ENCODE assay signal across 8 cellular contexts in the genomic region with DNA sequence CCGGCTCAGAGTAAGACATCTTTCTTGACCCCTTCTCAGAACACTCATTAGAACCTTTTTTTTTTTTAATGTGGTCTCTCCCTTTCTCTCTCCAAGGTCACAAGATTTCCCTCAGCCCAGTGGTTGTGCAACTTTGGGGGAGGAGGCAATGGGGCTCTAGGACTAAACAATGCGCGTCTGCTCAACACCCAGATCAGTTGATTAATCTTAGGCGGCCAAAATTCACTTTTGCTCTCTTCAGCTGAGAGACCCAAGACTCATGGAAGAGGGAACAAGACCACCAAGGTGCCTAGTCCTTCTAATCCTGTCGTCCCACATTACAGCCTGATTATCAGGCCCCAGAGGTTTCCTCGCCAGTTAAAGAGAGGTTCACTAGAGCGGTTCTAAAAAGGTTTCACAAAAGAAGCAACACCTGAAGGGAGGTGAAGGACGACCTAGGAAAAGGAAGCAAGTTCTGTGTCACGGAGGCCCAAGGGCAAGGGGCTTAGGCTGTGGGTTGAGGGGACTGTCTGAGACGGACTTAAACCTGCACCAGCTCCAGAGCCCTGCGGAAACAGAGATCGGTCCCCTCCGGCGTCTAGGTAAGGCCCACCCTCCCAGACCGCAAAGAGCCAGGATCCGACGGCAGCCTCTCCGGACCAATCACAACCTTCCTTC. TPM values are rescaled to one million over a fixed set of nuclear protein-coding genes. Genes with fewer than 3 reads are reported as not detected.
A peak's percentile ranks its signal among the peaks of the same experiment; 100 is the strongest.
DNase-seq lines count a peak whose midpoint lies in the region; ATAC-seq, FAIRE-seq and TF ChIP-seq lines count a peak whose summit lies in the region.

No MANE protein-coding gene starts in this region.

- peak overlapping the region; percentile 93 for H3K4me2 ChIP-seq in DOHH2 (ENCODE audit: low read length)

- no peaks in the 10 kb centered on the region for H3K27me3 ChIP-seq in DOHH2 (ENCODE audit: control insufficient read depth, low read length)
- no peaks in the 10 kb centered on the region for H3K27me3 ChIP-seq in adrenal gland

- H3K9me3 ChIP-seq in DOHH2 (ENCODE audit: control insufficient read depth, insufficient read depth, low read length) = no peaks in the 10 kb centered on the region
- H3K9me3 ChIP-seq in adrenal gland (replicated peaks in 1 of 3) = no peaks in the 10 kb centered on the region

- peak; percentile 97 for TF ChIP-seq POLR2A in adrenal gland (IDR thresholded peaks at IDR 0.05)

- no peak for ATAC-seq in HG03571 (IDR thresholded peaks at IDR 0.05; ENCODE audit: unreplicated experiment)

- H3F3A ChIP-seq in DOHH2 (ENCODE audit: control insufficient read depth, insufficient read depth) = peaks cover 7% of the 10 kb centered on the region

- H4K20me1 ChIP-seq in DOHH2 (ENCODE audit: control insufficient read depth, insufficient read depth, low read depth, low read length) = no peaks in the 10 kb centered on the region

- intact Hi-C loops in adrenal gland (cut with DNase I) = loop anchor here (5.0 to 10.0 kb wide), 2 partner anchors 48 to 175 kb away; a partner anchor contains a TSS

- H3K36me3 ChIP-seq in DOHH2 (ENCODE audit: control insufficient read depth, low read length) (peaks cover 15% of the 10 kb centered on the region; the same call in 1 of the 2 replicates), adrenal gland (replicated peaks in 1 of 2) (peaks cover 0 to 9% of the 10 kb centered on the region in 2 donors)

- peaks cover 32% of the 10 kb centered on the region for H3K79me2 ChIP-seq in DOHH2 (ENCODE audit: control insufficient read depth, low read length)

- no peaks in the 10 kb centered on the region for H3K9me2 ChIP-seq in DOHH2 (replicated peaks; ENCODE audit: control insufficient read depth, low read length)

- TF ChIP-seq CTCF in DOHH2 (IDR thresholded peaks at IDR 0.05; ENCODE audit: low read depth, low read length, poor library complexity, severe bottlenecking) = no peak
- TF ChIP-seq CTCF in adrenal gland (IDR thresholded peaks at IDR 0.05) = no peak

- 0 to 3% (median 1%) methylated on average over 10 to 18 of the region's 18 CpGs for WGBS in adrenal gland, 4 donors

- H3K4me1 ChIP-seq in DOHH2 (ENCODE audit: control insufficient read depth, low read length) (peaks cover 53% of the 10 kb centered on the region), adrenal gland (replicated peaks in 1 of 2) (peaks cover 24 to 41% of the 10 kb centered on the region in 2 donors)

- DNase-seq in LHCN-M2 (ENCODE audit: low read depth) (peak; percentile 65), adrenal gland (peak in 6 of 7 donors; percentile 81 to 90 (median 86)), frontal cortex (ENCODE audit: low spot score in 2 of 2) (no peak), cerebellar nuclear complex (lab: John Stamatoyannopoulos, UW) (no peak)

- H3K4me3 ChIP-seq in DOHH2 (ENCODE audit: low read length) = peak overlapping the region; percentile 93
- H3K4me3 ChIP-seq in adrenal gland = peak overlapping the region in 3 of 4 donors; percentile 27 to 57 (median 50)
- peak overlapping the region; percentile 63 for H3K4me3 ChIP-seq in iPS-11a (ENCODE audit: low read depth, low read length)
- H3K4me3 ChIP-seq in skin epidermis = peak overlapping the region; percentile 59 to 70 (median 62)

- no peak for FAIRE-seq in frontal cortex (lab: Jason Lieb, UNC)

- H3K27ac ChIP-seq in DOHH2 (ENCODE audit: low read depth, low read length) (peak overlapping the region; percentile 82), adrenal gland (peak overlapping the region; percentile 92 to 100 (median 99)), skin epidermis (peak overlapping the region; percentile 55 to 99 (median 95))

RNA-seq across cellular contexts. Expression of a gene that starts 0.8 kb away (rescaled TPM):
- total RNA-seq in LHCN-M2 (2014; rRNA removed) (49.6 and 53.3 TPM in 2 replicates), adrenal gland (10 to 100 TPM; 22.6 to 41.7 (median 30.6) TPM), frontal cortex (26.9 TPM)
- 33.2 TPM for polyA plus RNA-seq in LHCN-M2 (2012)
- 10 to 100 TPM; 14.9 to 72.9 (median 51.7) TPM for polyA plus RNA-seq in adrenal gland

RNA-seq across cellular contexts. Expression of a gene that starts 1.0 kb away (rescaled TPM):
- total RNA-seq in LHCN-M2 (2014; rRNA removed) (37.6 and 38.6 TPM in 2 replicates), adrenal gland (10 to 100 TPM in 6 of 8 donors, 1 to 10 TPM in 2; 7.5 to 25.4 (median 16.7) TPM), frontal cortex (34.6 TPM)
- 14.2 TPM for polyA plus RNA-seq in LHCN-M2 (2012)
- polyA plus RNA-seq in adrenal gland = 10 to 100 TPM in 2 of 3 donors, 1 to 10 TPM in 1; 6.9 to 85.1 (median 69.8) TPM

RNA-seq across cellular contexts. Expression of a gene that starts 7.0 kb away (rescaled TPM):
- total RNA-seq in LHCN-M2 (2014; rRNA removed) = not detected in 2 replicates
- polyA plus RNA-seq in LHCN-M2 (2012) = 0.29 TPM
- total RNA-seq in adrenal gland = not detected
- polyA plus RNA-seq in adrenal gland = under 1 TPM in 1 of 3 donors, not detected in 2; 0.27 TPM
- not detected for total RNA-seq in frontal cortex

RNA-seq across cellular contexts. Expression of a gene that starts 48.3 kb away (rescaled TPM):
- total RNA-seq in LHCN-M2 (2014; rRNA removed) (186 and 227 TPM in 2 replicates), adrenal gland (1,000 to 10,000 TPM in 2 of 8 donors, 100 to 1,000 TPM in 6; 300 to 1,158 (median 628) TPM), frontal cortex (157 TPM)
- 748 TPM for polyA plus RNA-seq in LHCN-M2 (2012)
- polyA plus RNA-seq in adrenal gland = 100 to 1,000 TPM; 521 to 757 (median 545) TPM

RNA-seq across cellular contexts. Expression of a gene that starts 58.7 kb away (rescaled TPM):
- total RNA-seq in LHCN-M2 (2014; rRNA removed) (89.5 and 92.8 TPM in 2 replicates), adrenal gland (100 to 1,000 TPM in 6 of 8 donors, 10 to 100 TPM in 2; 68.2 to 233 (median 154) TPM), frontal cortex (4.9 TPM)
- 244 TPM for polyA plus RNA-seq in LHCN-M2 (2012)
- polyA plus RNA-seq in adrenal gland = 100 to 1,000 TPM; 127 to 407 (median 130) TPM

Comparison
In these comparisons a context has a peak if more than half of its experiments do, and no peak if none do; other contexts are left out.
1. DNase-seq: peak in LHCN-M2 (single experiment) and adrenal gland (6 of 7); none in frontal cortex (0 of 2) and cerebellar nuclear complex (0 of 2).
2. Peak in every context shown above with its lines, with median percentiles within 50 percentile points of each other: H3K27ac ChIP-seq and H3K4me3 ChIP-seq.